ENCODE assay signal across 11 cellular contexts in genomic region chr9:20512106-20512505, GRCh38.
DNase-seq lines count a peak whose midpoint lies in the region; ATAC-seq and TF ChIP-seq lines count a peak whose summit lies in the region.
"Had no signal": no experiment of that assay in that cellular context is flagged by ENCODE, and none has a peak within 500 bp of the region (broad histone marks: within the 10 kb centered on the region; RNA-seq: fewer than 3 reads in every experiment).

No MANE protein-coding gene starts in this region.

- ATAC-seq in T-cell (replicated peaks in 1 of 4) = no peak
- ATAC-seq in GM19455 (IDR thresholded peaks at IDR 0.05; ENCODE audit: unreplicated experiment) = no peak

- POLR2A ChIA-PET in AG04450 (lab: Yijun Ruan, JAX) = interaction anchor here (0.5 to 0.9 kb wide), 2 partner anchors 13 to 22 kb away, joined by 3 to 13 read pairs; no protein-coding TSS in a partner anchor
- POLR2A ChIA-PET in T-cell (lab: Charles Lee) = interaction anchor here (0.6 to 0.7 kb wide), 2 partner anchors 30 to 45 kb away, joined by 3 read pairs; no protein-coding TSS in a partner anchor

- no peaks in the 10 kb centered on the region for H3K27me3 ChIP-seq in AG04450 (ENCODE audit: control insufficient read depth, insufficient read depth, low read length)
- H3K27me3 ChIP-seq: thyroid gland had no signal

- H3K27ac Mint-ChIP-seq in T-cell = peak overlapping the region; percentile 33 to 46

- CTCF ChIA-PET in AG04450 (lab: Charles Lee) (interaction anchor here (1.3 kb wide), 1 partner anchor 113 kb away, joined by 5 read pairs; no protein-coding TSS in a partner anchor), T-cell (lab: Charles Lee) (interaction anchor here in 1 of 2 donors (0.5 kb wide), 1 partner anchor 96 kb away, joined by 3 read pairs; no protein-coding TSS in a partner anchor)

- H3K4me3 Mint-ChIP-seq in T-cell = peak overlapping the region in 1 of 3 donors; percentile 45

- H3K27me3 Mint-ChIP-seq in T-cell = no peaks in the 10 kb centered on the region

- DNase-seq in AG04450 (ENCODE audit: low read depth, low spot score) (peak; percentile 24), ELR (ENCODE audit: low read depth) (peak; percentile 47), T-cell (no peak), foreskin fibroblast (peak; percentile 42 to 74), NCI-H1694 treated with DMSO at 0.1 percent for 48 hours (lab: John Stamatoyannopoulos, UW) (no peak), NCI-H748 treated with DMSO at 0.1 percent for 48 hours (lab: John Stamatoyannopoulos, UW) (no peak), NCI-H2196 (lab: John Stamatoyannopoulos, UW; ENCODE audit: unreplicated experiment) (no peak)
- DNase-seq: GOT3, MV-4-11, thyroid gland had no signal

- H3K4me3 ChIP-seq in AG04450 (ENCODE audit: low read depth, low read length) = no peak overlapping the region
- H3K4me3 ChIP-seq in foreskin fibroblast (ENCODE audit: low read depth in 1 of 2, low read length in 2 of 2) = no peak overlapping the region
- H3K4me3 ChIP-seq: thyroid gland had no signal

- no peak overlapping the region for H3K27ac ChIP-seq in AG04450 (ENCODE audit: low read depth, low read length)

- peaks cover 7% of the 10 kb centered on the region for H3K36me3 Mint-ChIP-seq in T-cell

- peaks cover 81 to 84% (median 83%) of the 10 kb centered on the region in 3 donors for H3K4me1 Mint-ChIP-seq in T-cell

- H3K9me3 Mint-ChIP-seq in T-cell = no peaks in the 10 kb centered on the region

- no peaks in the 10 kb centered on the region for H3K9me3 ChIP-seq in AG04450 (ENCODE audit: control insufficient read depth, insufficient read depth, low read length)
- H3K9me3 ChIP-seq: thyroid gland had no signal

- TF ChIP-seq CTCF in AG04450 (IDR thresholded peaks at IDR 0.05; ENCODE audit: low read depth, low read length) = no peak
- TF ChIP-seq CTCF in foreskin fibroblast (IDR thresholded peaks at IDR 0.05; ENCODE audit: low read depth, low read length) = no peak

Comparison
In these comparisons a context has a peak if more than half of its experiments do, and no peak if none do; other contexts are left out.
1. DNase-seq: peak in AG04450 (single experiment), ELR (single experiment) and foreskin fibroblast (2 of 2); none in T-cell (0 of 34), NCI-H1694 treated with DMSO at 0.1 percent for 48 hours (single experiment), NCI-H748 treated with DMSO at 0.1 percent for 48 hours (single experiment) and NCI-H2196 (single experiment).